ENCODE assay signal across 8 cellular contexts in genomic region chr17:17841620-17842025, GRCh38. TPM values are rescaled to one million over a fixed set of nuclear protein-coding genes. Genes with fewer than 3 reads are reported as not detected.
DNase-seq lines count a peak whose midpoint lies in the region; ATAC-seq and TF ChIP-seq lines count a peak whose summit lies in the region.

No MANE protein-coding gene starts in this region.

- POLR2A ChIA-PET in naive thymus-derived CD4-positive, alpha-beta T cell (lab: Charles Lee), result interaction anchor here (0.6 to 2.2 kb wide), 7 partner anchors 8 to 545 kb away, joined by 3 to 15 read pairs (median 3); no protein-coding TSS in a partner anchor

- peak overlapping the region in 8 of 9 donors; percentile 33 to 93 (median 83) for H3K27ac Mint-ChIP-seq in naive thymus-derived CD4-positive, alpha-beta T cell

- no peak for TF ChIP-seq CTCF in dorsolateral prefrontal cortex (IDR thresholded peaks at IDR 0.05 in 54 of 56, conservative IDR thresholded peaks at IDR 0.05 in 2 of 56; ENCODE audit: low read depth in 1 of 56, partially characterized antibody in 56 of 56)

- H3K36me3 Mint-ChIP-seq in naive thymus-derived CD4-positive, alpha-beta T cell, result no peaks in the 10 kb centered on the region

- peak overlapping the region; percentile 87 to 100 (median 99); a peak in 18 of 22 replicates for H3K27ac ChIP-seq in BLaER1 treated with 17β-estradiol and CSF1 and Interleukin-3, amounts not matched to agents 10 nM and 100 nM
- H3K27ac ChIP-seq in dorsolateral prefrontal cortex, result peak overlapping the region; percentile 43 to 100 (median 100)
- H3K27ac ChIP-seq in naive thymus-derived CD4-positive, alpha-beta T cell (ENCODE audit: low read depth, low read length), result peak overlapping the region; percentile 90

- peaks cover 0 to 2% (median 0%) of the 10 kb centered on the region in 11 donors for H3K9me3 Mint-ChIP-seq in naive thymus-derived CD4-positive, alpha-beta T cell

- peak overlapping the region; percentile 93 to 100 (median 99) for H3K4me2 ChIP-seq in BLaER1 treated with 17β-estradiol and CSF1 and Interleukin-3, amounts not matched to agents 10 nM and 100 nM

- peaks cover 16 to 44% (median 41%) of the 10 kb centered on the region in 7 donors for H3K4me1 Mint-ChIP-seq in naive thymus-derived CD4-positive, alpha-beta T cell

- no peaks in the 10 kb centered on the region for H3K27me3 Mint-ChIP-seq in naive thymus-derived CD4-positive, alpha-beta T cell

- peak overlapping the region in 1 of 10 donors; percentile 74 for H3K4me3 Mint-ChIP-seq in naive thymus-derived CD4-positive, alpha-beta T cell

- CTCF ChIA-PET in naive thymus-derived CD4-positive, alpha-beta T cell (lab: Charles Lee), result interaction anchor here (1.0 kb wide), 1 partner anchor 19 kb away, joined by 4 read pairs; no protein-coding TSS in a partner anchor

- peaks cover 62 to 93% (median 82%) of the 10 kb centered on the region in 10 experiments for H3K4me1 ChIP-seq in BLaER1 treated with 17β-estradiol and CSF1 and Interleukin-3, amounts not matched to agents 10 nM and 100 nM
- peaks cover 6 to 26% of the 10 kb centered on the region in 2 donors for H3K4me1 ChIP-seq in naive thymus-derived CD4-positive, alpha-beta T cell (ENCODE audit: control insufficient read depth in 2 of 2, insufficient read depth in 2 of 2, low read length in 2 of 2)

- H3K9me3 ChIP-seq in BLaER1 treated with 17β-estradiol and CSF1 and Interleukin-3, amounts not matched to agents 10 nM and 100 nM (replicated peaks in 1 of 11), result no peaks in the 10 kb centered on the region
- no peaks in the 10 kb centered on the region for H3K9me3 ChIP-seq in naive thymus-derived CD4-positive, alpha-beta T cell (ENCODE audit: control insufficient read depth in 2 of 3, low read length in 3 of 3)

- H4K20me1 ChIP-seq in BLaER1 treated with 17β-estradiol and CSF1 and Interleukin-3, amounts not matched to agents 10 nM and 100 nM, result no peaks in the 10 kb centered on the region

- intact Hi-C loops in dorsolateral prefrontal cortex (cut with DNase I), result loop anchor here in 1 of 2 donors (5.0 kb wide), 1 partner anchor 159 kb away; the partner anchor contains the start of gene RAI1
- intact Hi-C loops in naive thymus-derived CD4-positive, alpha-beta T cell (cut with micrococcal nuclease), result loop anchor here in 1 of 2 donors (5.0 kb wide), 1 partner anchor 249 kb away; the partner anchor contains the start of gene PEMT

- ATAC-seq in naive thymus-derived CD4-positive, alpha-beta T cell, result no peak
- ATAC-seq in GM21528 (IDR thresholded peaks at IDR 0.05; ENCODE audit: low FRiP score, unreplicated experiment), result no peak

- H3K36me3 ChIP-seq in BLaER1 treated with 17β-estradiol and CSF1 and Interleukin-3, amounts not matched to agents 10 nM and 100 nM, result peaks cover 0 to 7% (median 0%) of the 10 kb centered on the region in 11 experiments; a peak in 1 of 22 replicates
- peaks cover 0 to 9% (median 0%) of the 10 kb centered on the region in 3 experiments for H3K36me3 ChIP-seq in naive thymus-derived CD4-positive, alpha-beta T cell (ENCODE audit: control insufficient read depth in 2 of 3, insufficient read depth in 3 of 3, low read length in 3 of 3)

- H3K27me3 ChIP-seq in BLaER1 treated with 17β-estradiol and CSF1 and Interleukin-3, amounts not matched to agents 10 nM and 100 nM, result no peaks in the 10 kb centered on the region
- no peaks in the 10 kb centered on the region for H3K27me3 ChIP-seq in dorsolateral prefrontal cortex
- no peaks in the 10 kb centered on the region for H3K27me3 ChIP-seq in naive thymus-derived CD4-positive, alpha-beta T cell (ENCODE audit: control insufficient read depth in 2 of 2, insufficient read depth in 2 of 2, low read length in 2 of 2)

- peak overlapping the region in 5 of 11 experiments; percentile 20 to 99 (median 41); a peak in 7 of 22 replicates for H3K9ac ChIP-seq in BLaER1 treated with 17β-estradiol and CSF1 and Interleukin-3, amounts not matched to agents 10 nM and 100 nM

- H3K4me3 ChIP-seq in BLaER1 treated with 17β-estradiol and CSF1 and Interleukin-3, amounts not matched to agents 10 nM and 100 nM, result no peak overlapping the region
- H3K4me3 ChIP-seq in dorsolateral prefrontal cortex, result no peak overlapping the region
- H3K4me3 ChIP-seq in naive thymus-derived CD4-positive, alpha-beta T cell (ENCODE audit: low read length), result no peak overlapping the region

- peak; percentile 63 for DNase-seq in NCI-H2029 treated with DMSO at 0.1 percent for 48 hours (lab: John Stamatoyannopoulos, UW)
- DNase-seq in dorsolateral prefrontal cortex, result peak in 1 of 10 donors; percentile 39
- no peak for DNase-seq in naive thymus-derived CD4-positive, alpha-beta T cell
- DNase-seq in mucosa of gallbladder (ENCODE audit: low spot score), result no peak
- DNase-seq in stimulated activated CD4-positive, alpha-beta T cell treated with anti-CD3 and anti-CD28 coated beads, Interleukin-2, amount 100 ng/mL, for 24 hours, result no peak
- DNase-seq in AML-193 (lab: John Stamatoyannopoulos, UW), result no peak

RNA-seq across cellular contexts. Expression of gene SREBF1, which starts 4.8 kb away (rescaled TPM):
- total RNA-seq in dorsolateral prefrontal cortex (100 to 1,000 TPM in 84 of 120 experiments, 10 to 100 TPM in 36; 57.2 to 359 (median 120) TPM), mucosa of gallbladder (129 TPM)
- 100 to 1,000 TPM in 3 of 5 experiments, 10 to 100 TPM in 2; 30.9 to 281 (median 159) TPM for total RNA-seq in naive thymus-derived CD4-positive, alpha-beta T cell
- polyA plus RNA-seq in naive thymus-derived CD4-positive, alpha-beta T cell, result 10 to 100 TPM; 22.4 to 41.3 TPM
